In genomic region chr16:77212736-77213541, GRCh38 we compare ENCODE assay signal across 8 cellular contexts. TPM values are rescaled to one million over a fixed set of nuclear protein-coding genes. Genes with fewer than 3 reads are reported as not detected.
DNase-seq lines count a peak whose midpoint lies in the region; ATAC-seq and TF ChIP-seq lines count a peak whose summit lies in the region.

No MANE protein-coding gene starts in this region.

- no peaks in the 10 kb centered on the region for H3K36me3 ChIP-seq in ACC112 (ENCODE audit: insufficient read depth, low read length)
- no peaks in the 10 kb centered on the region for H3K36me3 ChIP-seq in esophagus muscularis mucosa
- H3K36me3 ChIP-seq in thoracic aorta, result no peaks in the 10 kb centered on the region

- peaks cover 15% of the 10 kb centered on the region for H3K4me1 Mint-ChIP-seq in neural crest cell

- TF ChIP-seq CTCF in esophagus muscularis mucosa (IDR thresholded peaks at IDR 0.05) (no peak), neural crest cell (conservative IDR thresholded peaks at IDR 0.05) (no peak), thoracic aorta (IDR thresholded peaks at IDR 0.05) (no peak)

- DNase-seq in NCI-H774 (lab: John Stamatoyannopoulos, UW), result peak; percentile 42
- DNase-seq in activated CD8-positive, alpha-beta memory T cell treated with anti-CD3 and anti-CD28 coated beads, Interleukin-2, amount 50 U/mL, for 48 hours, result peak; percentile 88
- DNase-seq in esophagus muscularis mucosa (ENCODE audit: extremely low spot score), result no peak
- peak; percentile 69 for DNase-seq in neural crest cell (ENCODE audit: low read depth, low spot score)
- DNase-seq in thoracic aorta (ENCODE audit: low spot score), result no peak

- H3K9me3 Mint-ChIP-seq in neural crest cell, result peaks cover 3% of the 10 kb centered on the region

- no peaks in the 10 kb centered on the region for H3K9me3 ChIP-seq in esophagus muscularis mucosa
- H3K9me3 ChIP-seq in thoracic aorta, result no peaks in the 10 kb centered on the region

- peak overlapping the region; percentile 72 for H2AFZ ChIP-seq in ACC112 (ENCODE audit: low read length, unreplicated experiment)

- H3K27me3 ChIP-seq in ACC112 (ENCODE audit: insufficient read depth, low read length) (peaks cover 12% of the 10 kb centered on the region), esophagus muscularis mucosa (peaks cover 0 to 31% (median 4%) of the 10 kb centered on the region in 4 donors), thoracic aorta (replicated peaks; ENCODE audit: insufficient read depth) (no peaks in the 10 kb centered on the region)

- peaks cover 3% of the 10 kb centered on the region for H3K36me3 Mint-ChIP-seq in neural crest cell (ENCODE audit: low read depth)

- H3K27ac Mint-ChIP-seq in neural crest cell (ENCODE audit: unreplicated experiment), result peak overlapping the region; percentile 35

- no peak for TF ChIP-seq EP300 in esophagus muscularis mucosa (IDR thresholded peaks at IDR 0.05)

- H3K4me3 ChIP-seq in ACC112 (ENCODE audit: low read depth, low read length) (peak overlapping the region; percentile 83), esophagus muscularis mucosa (peak overlapping the region; percentile 58 to 84 (median 66)), thoracic aorta (peak overlapping the region; percentile 81)

- H3K4me3 Mint-ChIP-seq in neural crest cell, result peak overlapping the region; percentile 88

- no peak for TF ChIP-seq POLR2A in esophagus muscularis mucosa (IDR thresholded peaks at IDR 0.05; ENCODE audit: low read depth)

- H3K4me1 ChIP-seq in ACC112 (ENCODE audit: control insufficient read depth, insufficient read depth, low read length, unreplicated experiment) (peaks cover 14% of the 10 kb centered on the region), esophagus muscularis mucosa (peaks cover 17 to 24% (median 22%) of the 10 kb centered on the region in 4 donors), thoracic aorta (ENCODE audit: control insufficient read depth in 1 of 2, low read depth in 2 of 2) (peaks cover 2 to 5% of the 10 kb centered on the region in 2 donors)

- WGBS in esophagus muscularis mucosa, result 13% methylated on average over 30 of the region's 62 CpGs

- H3K27me3 Mint-ChIP-seq in neural crest cell (ENCODE audit: low read depth), result peaks cover 5% of the 10 kb centered on the region

- intact Hi-C loops in esophagus muscularis mucosa (cut with DNase I), result no loop called here

- H3K27ac ChIP-seq in ACC112 (ENCODE audit: low read depth, low read length) (no peak overlapping the region), esophagus muscularis mucosa (replicated peaks in 1 of 4) (peak overlapping the region; percentile 48 to 81 (median 74)), thoracic aorta (peak overlapping the region; percentile 23 to 34)

- ATAC-seq in GM18868 (IDR thresholded peaks at IDR 0.05; ENCODE audit: unreplicated experiment) (peak; percentile 81), HG03103 (IDR thresholded peaks at IDR 0.05; ENCODE audit: low read depth, unreplicated experiment) (peak; percentile 74), thoracic aorta (ENCODE audit: insufficient number of reproducible peaks, low FRiP score, low read depth) (peak; percentile 42)

- H3K79me2 ChIP-seq in ACC112 (ENCODE audit: control insufficient read depth, insufficient read depth, low read length, unreplicated experiment), result no peaks in the 10 kb centered on the region

RNA-seq across cellular contexts. Expression of gene SYCE1L, which starts 13.7 kb away (rescaled TPM):
- total RNA-seq in esophagus muscularis mucosa, result 1 to 10 TPM in 1 of 4 donors, under 1 TPM in 1, not detected in 2; 0.57 to 4.3 TPM
- total RNA-seq in neural crest cell, result 18.3 and 24.8 TPM in 2 replicates
- under 1 TPM in 1 of 2 donors, not detected in 1; 0.81 TPM for total RNA-seq in thoracic aorta

RNA-seq across cellular contexts. Expression of gene MON1B, which starts 21.9 kb away (rescaled TPM):
- total RNA-seq in esophagus muscularis mucosa (10 to 100 TPM; 19.1 to 33.8 (median 29.1) TPM), neural crest cell (46.3 and 49.5 TPM in 2 replicates), thoracic aorta (10 to 100 TPM; 21.8 to 42.5 TPM)

Comparison
In these comparisons a context has a peak if more than half of its experiments do, and no peak if none do; other contexts are left out.
1. DNase-seq: peak in NCI-H774 (single experiment), activated CD8-positive, alpha-beta memory T cell treated with anti-CD3 and anti-CD28 coated beads, Interleukin-2, amount 50 U/mL, for 48 hours (single experiment) and neural crest cell (single experiment); none in esophagus muscularis mucosa (single experiment) and thoracic aorta (single experiment).
2. Peak in every context shown above with its lines, with median percentiles within 50 percentile points of each other: H3K4me3 ChIP-seq and ATAC-seq.